ENCODE assay signal across 1 cellular context in the genomic region with DNA sequence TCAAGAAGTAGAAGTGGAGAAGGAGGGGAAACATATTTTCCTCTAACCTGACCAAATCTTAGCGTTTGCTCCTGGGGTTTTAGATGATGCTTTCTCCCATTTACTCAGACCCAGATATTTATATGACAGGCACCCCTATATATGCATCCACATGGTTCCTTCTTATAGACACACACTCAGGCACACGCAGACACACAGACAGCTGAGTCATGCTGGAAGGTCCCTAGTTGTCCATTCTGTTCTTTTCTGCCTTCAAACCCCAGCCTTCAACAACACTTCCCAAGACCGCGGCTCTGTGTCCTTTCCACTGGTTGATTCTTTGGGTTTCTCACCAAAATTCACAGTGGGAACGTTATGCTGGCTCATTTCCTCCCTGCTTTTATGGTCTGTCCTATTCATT.
TF ChIP-seq lines count a peak whose summit lies in the region.

No MANE protein-coding gene starts in this region.

TF ChIP-seq in GM23338, 12 proteins besides CTCF, POLR2A, EP300 and RAD21 (continued from another document):
- TF ChIP-seq, protein P1, sequence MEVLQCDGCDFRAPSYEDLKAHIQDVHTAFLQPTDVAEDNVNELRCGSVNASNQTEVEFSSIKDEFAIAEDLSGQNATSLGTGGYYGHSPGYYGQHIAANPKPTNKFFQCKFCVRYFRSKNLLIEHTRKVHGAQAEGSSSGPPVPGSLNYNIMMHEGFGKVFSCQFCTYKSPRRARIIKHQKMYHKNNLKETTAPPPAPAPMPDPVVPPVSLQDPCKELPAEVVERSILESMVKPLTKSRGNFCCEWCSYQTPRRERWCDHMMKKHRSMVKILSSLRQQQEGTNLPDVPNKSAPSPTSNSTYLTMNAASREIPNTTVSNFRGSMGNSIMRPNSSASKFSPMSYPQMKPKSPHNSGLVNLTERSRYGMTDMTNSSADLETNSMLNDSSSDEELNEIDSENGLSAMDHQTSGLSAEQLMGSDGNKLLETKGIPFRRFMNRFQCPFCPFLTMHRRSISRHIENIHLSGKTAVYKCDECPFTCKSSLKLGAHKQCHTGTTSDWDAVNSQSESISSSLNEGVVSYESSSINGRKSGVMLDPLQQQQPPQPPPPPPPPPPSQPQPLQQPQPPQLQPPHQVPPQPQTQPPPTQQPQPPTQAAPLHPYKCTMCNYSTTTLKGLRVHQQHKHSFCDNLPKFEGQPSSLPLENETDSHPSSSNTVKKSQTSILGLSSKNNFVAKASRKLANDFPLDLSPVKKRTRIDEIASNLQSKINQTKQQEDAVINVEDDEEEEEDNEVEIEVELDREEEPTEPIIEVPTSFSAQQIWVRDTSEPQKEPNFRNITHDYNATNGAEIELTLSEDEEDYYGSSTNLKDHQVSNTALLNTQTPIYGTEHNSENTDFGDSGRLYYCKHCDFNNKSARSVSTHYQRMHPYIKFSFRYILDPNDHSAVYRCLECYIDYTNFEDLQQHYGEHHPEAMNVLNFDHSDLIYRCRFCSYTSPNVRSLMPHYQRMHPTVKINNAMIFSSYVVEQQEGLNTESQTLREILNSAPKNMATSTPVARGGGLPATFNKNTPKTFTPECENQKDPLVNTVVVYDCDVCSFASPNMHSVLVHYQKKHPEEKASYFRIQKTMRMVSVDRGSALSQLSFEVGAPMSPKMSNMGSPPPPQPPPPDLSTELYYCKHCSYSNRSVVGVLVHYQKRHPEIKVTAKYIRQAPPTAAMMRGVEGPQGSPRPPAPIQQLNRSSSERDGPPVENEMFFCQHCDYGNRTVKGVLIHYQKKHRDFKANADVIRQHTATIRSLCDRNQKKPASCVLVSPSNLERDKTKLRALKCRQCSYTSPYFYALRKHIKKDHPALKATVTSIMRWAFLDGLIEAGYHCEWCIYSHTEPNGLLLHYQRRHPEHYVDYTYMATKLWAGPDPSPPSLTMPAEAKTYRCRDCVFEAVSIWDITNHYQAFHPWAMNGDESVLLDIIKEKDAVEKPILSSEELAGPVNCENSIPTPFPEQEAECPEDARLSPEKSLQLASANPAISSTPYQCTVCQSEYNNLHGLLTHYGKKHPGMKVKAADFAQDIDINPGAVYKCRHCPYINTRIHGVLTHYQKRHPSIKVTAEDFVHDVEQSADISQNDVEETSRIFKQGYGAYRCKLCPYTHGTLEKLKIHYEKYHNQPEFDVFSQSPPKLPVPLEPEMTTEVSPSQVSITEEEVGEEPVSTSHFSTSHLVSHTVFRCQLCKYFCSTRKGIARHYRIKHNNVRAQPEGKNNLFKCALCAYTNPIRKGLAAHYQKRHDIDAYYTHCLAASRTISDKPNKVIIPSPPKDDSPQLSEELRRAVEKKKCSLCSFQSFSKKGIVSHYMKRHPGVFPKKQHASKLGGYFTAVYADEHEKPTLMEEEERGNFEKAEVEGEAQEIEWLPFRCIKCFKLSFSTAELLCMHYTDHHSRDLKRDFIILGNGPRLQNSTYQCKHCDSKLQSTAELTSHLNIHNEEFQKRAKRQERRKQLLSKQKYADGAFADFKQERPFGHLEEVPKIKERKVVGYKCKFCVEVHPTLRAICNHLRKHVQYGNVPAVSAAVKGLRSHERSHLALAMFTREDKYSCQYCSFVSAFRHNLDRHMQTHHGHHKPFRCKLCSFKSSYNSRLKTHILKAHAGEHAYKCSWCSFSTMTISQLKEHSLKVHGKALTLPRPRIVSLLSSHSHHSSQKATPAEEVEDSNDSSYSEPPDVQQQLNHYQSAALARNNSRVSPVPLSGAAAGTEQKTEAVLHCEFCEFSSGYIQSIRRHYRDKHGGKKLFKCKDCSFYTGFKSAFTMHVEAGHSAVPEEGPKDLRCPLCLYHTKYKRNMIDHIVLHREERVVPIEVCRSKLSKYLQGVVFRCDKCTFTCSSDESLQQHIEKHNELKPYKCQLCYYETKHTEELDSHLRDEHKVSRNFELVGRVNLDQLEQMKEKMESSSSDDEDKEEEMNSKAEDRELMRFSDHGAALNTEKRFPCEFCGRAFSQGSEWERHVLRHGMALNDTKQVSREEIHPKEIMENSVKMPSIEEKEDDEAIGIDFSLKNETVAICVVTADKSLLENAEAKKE (CRISPR knock-in tag; IDR thresholded peaks at IDR 0.05): no peak
- no peak for TF ChIP-seq ZNF331 (CRISPR knock-in tag; IDR thresholded peaks at IDR 0.05; ENCODE audit: low read depth)
- TF ChIP-seq, protein P2, sequence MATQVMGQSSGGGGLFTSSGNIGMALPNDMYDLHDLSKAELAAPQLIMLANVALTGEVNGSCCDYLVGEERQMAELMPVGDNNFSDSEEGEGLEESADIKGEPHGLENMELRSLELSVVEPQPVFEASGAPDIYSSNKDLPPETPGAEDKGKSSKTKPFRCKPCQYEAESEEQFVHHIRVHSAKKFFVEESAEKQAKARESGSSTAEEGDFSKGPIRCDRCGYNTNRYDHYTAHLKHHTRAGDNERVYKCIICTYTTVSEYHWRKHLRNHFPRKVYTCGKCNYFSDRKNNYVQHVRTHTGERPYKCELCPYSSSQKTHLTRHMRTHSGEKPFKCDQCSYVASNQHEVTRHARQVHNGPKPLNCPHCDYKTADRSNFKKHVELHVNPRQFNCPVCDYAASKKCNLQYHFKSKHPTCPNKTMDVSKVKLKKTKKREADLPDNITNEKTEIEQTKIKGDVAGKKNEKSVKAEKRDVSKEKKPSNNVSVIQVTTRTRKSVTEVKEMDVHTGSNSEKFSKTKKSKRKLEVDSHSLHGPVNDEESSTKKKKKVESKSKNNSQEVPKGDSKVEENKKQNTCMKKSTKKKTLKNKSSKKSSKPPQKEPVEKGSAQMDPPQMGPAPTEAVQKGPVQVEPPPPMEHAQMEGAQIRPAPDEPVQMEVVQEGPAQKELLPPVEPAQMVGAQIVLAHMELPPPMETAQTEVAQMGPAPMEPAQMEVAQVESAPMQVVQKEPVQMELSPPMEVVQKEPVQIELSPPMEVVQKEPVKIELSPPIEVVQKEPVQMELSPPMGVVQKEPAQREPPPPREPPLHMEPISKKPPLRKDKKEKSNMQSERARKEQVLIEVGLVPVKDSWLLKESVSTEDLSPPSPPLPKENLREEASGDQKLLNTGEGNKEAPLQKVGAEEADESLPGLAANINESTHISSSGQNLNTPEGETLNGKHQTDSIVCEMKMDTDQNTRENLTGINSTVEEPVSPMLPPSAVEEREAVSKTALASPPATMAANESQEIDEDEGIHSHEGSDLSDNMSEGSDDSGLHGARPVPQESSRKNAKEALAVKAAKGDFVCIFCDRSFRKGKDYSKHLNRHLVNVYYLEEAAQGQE (IDR thresholded peaks at IDR 0.05; ENCODE audit: unreplicated experiment): no peak
- no peak for TF ChIP-seq POLR2AphosphoS5 (IDR thresholded peaks at IDR 0.05; ENCODE audit: low read depth)
- TF ChIP-seq STAT1 (IDR thresholded peaks at IDR 0.05; ENCODE audit: unreplicated experiment): no peak
- TF ChIP-seq, protein P3, sequence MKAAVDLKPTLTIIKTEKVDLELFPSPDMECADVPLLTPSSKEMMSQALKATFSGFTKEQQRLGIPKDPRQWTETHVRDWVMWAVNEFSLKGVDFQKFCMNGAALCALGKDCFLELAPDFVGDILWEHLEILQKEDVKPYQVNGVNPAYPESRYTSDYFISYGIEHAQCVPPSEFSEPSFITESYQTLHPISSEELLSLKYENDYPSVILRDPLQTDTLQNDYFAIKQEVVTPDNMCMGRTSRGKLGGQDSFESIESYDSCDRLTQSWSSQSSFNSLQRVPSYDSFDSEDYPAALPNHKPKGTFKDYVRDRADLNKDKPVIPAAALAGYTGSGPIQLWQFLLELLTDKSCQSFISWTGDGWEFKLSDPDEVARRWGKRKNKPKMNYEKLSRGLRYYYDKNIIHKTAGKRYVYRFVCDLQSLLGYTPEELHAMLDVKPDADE (IDR thresholded peaks at IDR 0.05): no peak
- TF ChIP-seq ZNF114 (CRISPR knock-in tag; IDR thresholded peaks at IDR 0.05): no peak
